In the genomic region with DNA sequence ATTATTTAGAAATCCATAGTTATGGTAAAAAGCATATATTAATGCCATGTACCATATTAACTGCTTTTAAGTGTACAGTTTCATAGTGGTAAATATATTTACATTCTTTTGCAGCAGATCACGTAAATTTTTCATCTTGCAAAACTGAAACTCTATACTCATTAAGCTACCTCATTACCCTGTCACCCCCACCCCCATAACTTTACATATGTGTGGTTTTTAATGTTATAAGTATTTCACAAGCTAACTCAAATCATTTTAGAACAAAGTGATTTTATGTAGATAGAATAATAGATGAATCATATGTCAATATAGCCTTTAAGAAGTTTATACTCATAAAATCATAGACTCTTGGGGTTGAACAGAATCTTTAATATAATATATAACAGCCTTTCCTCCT, we compare ENCODE assay signal across 20 cellular contexts. TPM values are rescaled to one million over a fixed set of nuclear protein-coding genes. Genes with fewer than 3 reads are reported as not detected.
DNase-seq lines count a peak whose midpoint lies in the region; ATAC-seq, FAIRE-seq and TF ChIP-seq lines count a peak whose summit lies in the region.
"Had no signal": no experiment of that assay in that cellular context is flagged by ENCODE, and none has a peak within 500 bp of the region (broad histone marks: within the 10 kb centered on the region; RNA-seq: fewer than 3 reads in every experiment).

No MANE protein-coding gene starts in this region.

- H3K4me3 ChIP-seq in OCI-LY3 (ENCODE audit: low read length): no peak overlapping the region
- no peak overlapping the region for H3K4me3 ChIP-seq in GM12878
- no peak overlapping the region for H3K4me3 ChIP-seq in HepG2 (replicated peaks in 1 of 3; ENCODE audit: insufficient read depth in 1 of 3, low read depth in 2 of 3, low read length in 3 of 3)
- H3K4me3 ChIP-seq: GM23338 had no signal

- H3K9ac ChIP-seq in OCI-LY3 (ENCODE audit: low read length) (no peak overlapping the region), GM12878 (ENCODE audit: control insufficient read depth, insufficient read depth, low read length) (no peak overlapping the region), HepG2 (ENCODE audit: insufficient read depth, low read depth, low read length) (no peak overlapping the region)

- H3K9me3 Mint-ChIP-seq in activated CD8-positive, alpha-beta T cell treated with anti-CD3 and anti-CD28 coated beads for 36 hours: no peaks in the 10 kb centered on the region
- H3K9me3 Mint-ChIP-seq in activated CD8-positive, alpha-beta T cell treated with anti-CD3 and anti-CD28 coated beads, Interleukin-2, amount 10 ng/mL, durations not matched to agents 7 days and 5 days (ENCODE audit: insufficient read depth): no peaks in the 10 kb centered on the region
- H3K9me3 Mint-ChIP-seq: GM23338 had no signal

- peaks cover 2% of the 10 kb centered on the region for H3K36me3 Mint-ChIP-seq in activated CD8-positive, alpha-beta T cell treated with anti-CD3 and anti-CD28 coated beads for 36 hours (ENCODE audit: low read depth)
- no peaks in the 10 kb centered on the region for H3K36me3 Mint-ChIP-seq in activated CD8-positive, alpha-beta T cell treated with anti-CD3 and anti-CD28 coated beads, Interleukin-2, amount 10 ng/mL, durations not matched to agents 7 days and 5 days (ENCODE audit: low read depth)

- peaks cover 10% of the 10 kb centered on the region for H3K4me1 Mint-ChIP-seq in activated CD8-positive, alpha-beta T cell treated with anti-CD3 and anti-CD28 coated beads for 36 hours (ENCODE audit: low read depth)
- no peaks in the 10 kb centered on the region for H3K4me1 Mint-ChIP-seq in activated CD8-positive, alpha-beta T cell treated with anti-CD3 and anti-CD28 coated beads, Interleukin-2, amount 10 ng/mL, durations not matched to agents 7 days and 5 days (ENCODE audit: low read depth)
- H3K4me1 Mint-ChIP-seq: CD4-positive, alpha-beta memory T cell; GM23338; H9 had no signal

- H3K79me2 ChIP-seq in OCI-LY3 (ENCODE audit: low read length) (no peaks in the 10 kb centered on the region), GM12878 (ENCODE audit: control insufficient read depth, insufficient read depth, low read length) (no peaks in the 10 kb centered on the region), HepG2 (ENCODE audit: insufficient read depth, low read length) (no peaks in the 10 kb centered on the region)

- no peak overlapping the region for H2AFZ ChIP-seq in OCI-LY3 (ENCODE audit: low read depth, low read length)
- no peak overlapping the region for H2AFZ ChIP-seq in GM12878 (ENCODE audit: control insufficient read depth, low read depth, low read length)
- H2AFZ ChIP-seq in HepG2 (ENCODE audit: low read length): no peak overlapping the region
- H2AFZ ChIP-seq: GM23338 had no signal

- POLR2A ChIA-PET in activated CD8-positive, alpha-beta T cell treated with anti-CD3 and anti-CD28 coated beads for 36 hours (lab: Charles Lee): no interaction called here
- POLR2A ChIA-PET in activated CD8-positive, alpha-beta T cell treated with anti-CD3 and anti-CD28 coated beads, Interleukin-2, amount 10 ng/mL, durations not matched to agents 7 days and 5 days (lab: Charles Lee): no interaction called here
- POLR2A ChIA-PET in GM12878 (lab: Charles Lee) (no interaction called here), HepG2 (lab: Yijun Ruan, JAX) (no interaction called here)

- H3K27me3 ChIP-seq in OCI-LY3 (ENCODE audit: low read depth, low read length) (no peaks in the 10 kb centered on the region), GM12878 (replicated peaks in 1 of 2; ENCODE audit: control insufficient read depth in 2 of 2, insufficient read depth in 2 of 2, low read length in 1 of 2) (no peaks in the 10 kb centered on the region), HepG2 (ENCODE audit: control insufficient read depth in 1 of 2, insufficient read depth in 2 of 2, low read length in 2 of 2) (no peaks in the 10 kb centered on the region)

- RAD21 ChIA-PET in GM12878 (lab: Charles Lee; ENCODE audit: unreplicated experiment): interaction anchor here (1.1 to 1.9 kb wide), 5 partner anchors 8 to 111 kb away, joined by 3 to 4 read pairs (median 4); no protein-coding TSS in a partner anchor

- no peak for TF ChIP-seq EP300 in GM12878 (IDR thresholded peaks at IDR 0.05; ENCODE audit: borderline replicate concordance in 1 of 2, control insufficient read depth in 1 of 2, low read depth in 2 of 2, low read length in 2 of 2)
- TF ChIP-seq EP300 in HepG2 (IDR thresholded peaks at IDR 0.05; ENCODE audit: low read depth in 2 of 2, low read length in 2 of 2): no peak
- TF ChIP-seq EP300 in HepG2 (CRISPR knock-in tag; IDR thresholded peaks at IDR 0.05; ENCODE audit: borderline replicate concordance): no peak

- H4K20me1 ChIP-seq in OCI-LY3 (ENCODE audit: insufficient read depth, low read length) (no peaks in the 10 kb centered on the region), GM12878 (ENCODE audit: control insufficient read depth, insufficient read depth) (no peaks in the 10 kb centered on the region), HepG2 (ENCODE audit: insufficient read depth, low read length) (no peaks in the 10 kb centered on the region)

- no peak overlapping the region for H3K27ac Mint-ChIP-seq in activated CD8-positive, alpha-beta T cell treated with anti-CD3 and anti-CD28 coated beads for 36 hours
- H3K27ac Mint-ChIP-seq in activated CD8-positive, alpha-beta T cell treated with anti-CD3 and anti-CD28 coated beads, Interleukin-2, amount 10 ng/mL, durations not matched to agents 7 days and 5 days: no peak overlapping the region
- H3K27ac Mint-ChIP-seq: CD4-positive, alpha-beta memory T cell; GM23338; H9; HFFc6 had no signal

- no peak for TF ChIP-seq RAD21 in GM12878 (IDR thresholded peaks at IDR 0.05; ENCODE audit: insufficient read depth, low read depth, low read length)
- no peak for TF ChIP-seq RAD21 in HepG2 (CRISPR knock-in tag; IDR thresholded peaks at IDR 0.05)

- no peak overlapping the region for H3K27ac ChIP-seq in OCI-LY3 (ENCODE audit: low read length)
- no peak overlapping the region for H3K27ac ChIP-seq in GM12878 (ENCODE audit: control insufficient read depth, insufficient read depth)
- no peak overlapping the region for H3K27ac ChIP-seq in HepG2 (ENCODE audit: extremely low read length, insufficient read depth, low read length)

- SMC1A ChIA-PET in GM12878 (lab: Charles Lee; ENCODE audit: uncharacterized antibody, unreplicated experiment): interaction anchor here (0.6 to 2.3 kb wide), 9 partner anchors 9 to 285 kb away, joined by 3 to 11 read pairs (median 3); no protein-coding TSS in a partner anchor

- H3K4me2 ChIP-seq in OCI-LY3 (ENCODE audit: low read length): peak overlapping the region; percentile 39
- no peak overlapping the region for H3K4me2 ChIP-seq in GM12878 (ENCODE audit: control insufficient read depth, insufficient read depth)
- H3K4me2 ChIP-seq in HepG2 (ENCODE audit: low read depth, low read length): no peak overlapping the region
- H3K4me2 ChIP-seq: GM23338 had no signal

- 3% methylated on average over 1 of the region's 1 CpG for WGBS in GM12878 (ENCODE audit: insufficient coverage, insufficient replicate concordance, low lambda C conversion rate, missing lambda C conversion rate)
- WGBS in HepG2 (ENCODE audit: low lambda C conversion rate): 0% methylated on average over 1 of the region's 1 CpG

- H3K27me3 Mint-ChIP-seq in activated CD8-positive, alpha-beta T cell treated with anti-CD3 and anti-CD28 coated beads for 36 hours: no peaks in the 10 kb centered on the region
- H3K27me3 Mint-ChIP-seq in activated CD8-positive, alpha-beta T cell treated with anti-CD3 and anti-CD28 coated beads, Interleukin-2, amount 10 ng/mL, durations not matched to agents 7 days and 5 days (ENCODE audit: low read depth): no peaks in the 10 kb centered on the region
- H3K27me3 Mint-ChIP-seq: CD4-positive, alpha-beta memory T cell had no signal

- no peaks in the 10 kb centered on the region for H3K9me3 ChIP-seq in OCI-LY3 (ENCODE audit: insufficient read depth, low read length)
- no peaks in the 10 kb centered on the region; the same call in 2 of the 3 replicates for H3K9me3 ChIP-seq in GM12878 (replicated peaks; ENCODE audit: control insufficient read depth, insufficient read depth, low read length)
- H3K9me3 ChIP-seq in HepG2 (ENCODE audit: low read length): no peaks in the 10 kb centered on the region

- no peak for TF ChIP-seq POLR2A in GM12878 (IDR thresholded peaks at IDR 0.05; ENCODE audit: low read depth, low read length)
- TF ChIP-seq POLR2A in HepG2 (IDR thresholded peaks at IDR 0.05; ENCODE audit: insufficient read depth in 1 of 2, low read depth in 2 of 2, low read length in 2 of 2): no peak

- peak; percentile 24 for ATAC-seq in activated CD8-positive, alpha-beta T cell treated with anti-CD3 and anti-CD28 coated beads for 36 hours
- ATAC-seq in activated CD8-positive, alpha-beta T cell treated with anti-CD3 and anti-CD28 coated beads, Interleukin-2, amount 10 ng/mL, durations not matched to agents 7 days and 5 days: no peak
- ATAC-seq in GM19351 (IDR thresholded peaks at IDR 0.05; ENCODE audit: unreplicated experiment): peak; percentile 42
- peak; percentile 71 for ATAC-seq in GM12878
- ATAC-seq in HepG2: no peak
- ATAC-seq: GM23338 had no signal

- BruUV-seq in GM12878 (replicated peaks; lab: Mats Ljungman, UMichigan) (no TSS peak), HepG2 (replicated peaks; lab: Mats Ljungman, UMichigan) (no TSS peak)

- intact Hi-C loops in activated CD8-positive, alpha-beta T cell treated with anti-CD3 and anti-CD28 coated beads for 36 hours (cut with micrococcal nuclease): no loop called here
- intact Hi-C loops in GM12878 (cut with micrococcal nuclease; ENCODE audit: unreplicated experiment): no loop called here
- intact Hi-C loops in HepG2 (cut with micrococcal nuclease; ENCODE audit: unreplicated experiment): no loop called here

- H3K36me3 ChIP-seq in OCI-LY3 (replicated peaks; ENCODE audit: low read depth, low read length): no peaks in the 10 kb centered on the region
- H3K36me3 ChIP-seq in GM12878 (ENCODE audit: control insufficient read depth in 2 of 2, insufficient read depth in 2 of 2, low read length in 1 of 2): no peaks in the 10 kb centered on the region
- no peaks in the 10 kb centered on the region for H3K36me3 ChIP-seq in HepG2 (replicated peaks in 1 of 2; ENCODE audit: control insufficient read depth in 1 of 2, insufficient read depth in 2 of 2, low read length in 2 of 2)

- no peak overlapping the region for H3K4me3 Mint-ChIP-seq in activated CD8-positive, alpha-beta T cell treated with anti-CD3 and anti-CD28 coated beads for 36 hours
- no peak overlapping the region for H3K4me3 Mint-ChIP-seq in activated CD8-positive, alpha-beta T cell treated with anti-CD3 and anti-CD28 coated beads, Interleukin-2, amount 10 ng/mL, durations not matched to agents 7 days and 5 days
- H3K4me3 Mint-ChIP-seq: CD4-positive, alpha-beta memory T cell; GM23338; H9; HFFc6 had no signal

- DNase-seq in activated CD8-positive, alpha-beta T cell treated with anti-CD3 and anti-CD28 coated beads for 36 hours: no peak
- DNase-seq in activated CD8-positive, alpha-beta T cell treated with anti-CD3 and anti-CD28 coated beads, Interleukin-2, amount 10 ng/mL, durations not matched to agents 7 days and 5 days: no peak
- DNase-seq in GM12878 (ENCODE audit: low read depth, low spot score) (no peak), HCEC 1CT (no peak), HepG2 (ENCODE audit: low spot score) (no peak)
- no peak for DNase-seq in stimulated activated CD8-positive, alpha-beta memory T cell treated with anti-CD3 and anti-CD28 coated beads, Interleukin-4, amount 100 ng/mL, for 48 hours
- DNase-seq: C1 segment of cervical spinal cord; Calu3; CD4-positive, alpha-beta memory T cell; COR-L47; DMS53; DMS79 treated with DMSO at 0.1 percent for 48 hours; GF-D8; H9; HFFc6 had no signal

- CTCF ChIA-PET in activated CD8-positive, alpha-beta T cell treated with anti-CD3 and anti-CD28 coated beads for 36 hours (lab: Charles Lee): no interaction called here
- CTCF ChIA-PET in activated CD8-positive, alpha-beta T cell treated with anti-CD3 and anti-CD28 coated beads, Interleukin-2, amount 10 ng/mL, durations not matched to agents 7 days and 5 days (lab: Charles Lee): no interaction called here
- CTCF ChIA-PET in GM12878 (lab: Yijun Ruan, JAX) (interaction anchor here (1.1 to 1.4 kb wide), 3 partner anchors 11 to 337 kb away, joined by 3 to 5 read pairs (median 3); no protein-coding TSS in a partner anchor), HepG2 (lab: Yijun Ruan, JAX; ENCODE audit: low intra/inter-chr PET ratio, low total read pairs) (no interaction called here)

- no peak for TF ChIP-seq CTCF in activated CD8-positive, alpha-beta T cell treated with anti-CD3 and anti-CD28 coated beads for 36 hours (IDR thresholded peaks at IDR 0.05)
- TF ChIP-seq CTCF in OCI-LY3 (IDR thresholded peaks at IDR 0.05; ENCODE audit: low read depth, low read length) (no peak), GM12878 (IDR thresholded peaks at IDR 0.05 in 2 of 3, conservative IDR thresholded peaks at IDR 0.05 in 1 of 3; ENCODE audit: control insufficient read depth in 2 of 3, extremely low read depth in 1 of 3, insufficient read depth in 1 of 3, low read depth in 3 of 3, low read length in 3 of 3) (no peak), HepG2 (CRISPR knock-in tag; IDR thresholded peaks at IDR 0.05) (no peak)

- in situ Hi-C loops in GM12878 (cut with MboI): no loop called here
- in situ Hi-C loops in HepG2 (cut with HindIII; ENCODE audit: extremely low pct_ligation_motif_present, low pct_unique_long_range_greater_than_20kb): no loop called here

- no peak for FAIRE-seq in GM12878 (lab: Jason Lieb, UNC)
- no peak for FAIRE-seq in HepG2 (lab: Jason Lieb, UNC)

- H3K4me1 ChIP-seq in OCI-LY3 (ENCODE audit: low read length) (peaks cover 33% of the 10 kb centered on the region), GM12878 (ENCODE audit: control insufficient read depth, insufficient read depth, low read length) (peaks cover 23% of the 10 kb centered on the region; the same call in 1 of the 2 replicates), HepG2 (ENCODE audit: insufficient read depth, low read length) (no peaks in the 10 kb centered on the region)

RNA-seq across cellular contexts. Expression of a gene that starts 7.1 kb away (rescaled TPM):
- total RNA-seq in activated CD8-positive, alpha-beta T cell treated with anti-CD3 and anti-CD28 coated beads for 36 hours: under 1 TPM; 0.07 to 0.23 TPM
- total RNA-seq in activated CD8-positive, alpha-beta T cell treated with anti-CD3 and anti-CD28 coated beads, Interleukin-2, amount 10 ng/mL, durations not matched to agents 7 days and 5 days: not detected
- 21.5 and 25.8 TPM in 2 replicates for total RNA-seq in GM12878 (2013; cell fraction: nucleolus; rRNA removed)
- 5.1 and 5.2 TPM in 2 replicates for total RNA-seq in GM12878 (2014; rRNA removed)
- 6.1 and 6.4 TPM in 2 replicates for total RNA-seq in GM12878 (2014; rRNA removed; fragmentation: Illumina TruSeq; extraction: Trizol)
- 8.3 and 9.8 TPM in 2 replicates for total RNA-seq in GM12878 (2021)
- 6.6 TPM for polyA plus RNA-seq in GM12878 (2011; ENCODE audit: low read depth)
- 4.1 and 6.0 TPM in 2 replicates for polyA plus RNA-seq in GM12878 (2011; rRNA removed)
- 8.6 and 10.4 TPM in 2 replicates for polyA plus RNA-seq in GM12878 (2011; cell fraction: cytosol; rRNA removed)
- 5.0 and 6.7 TPM in 2 replicates for polyA plus RNA-seq in GM12878 (2011; cell fraction: nucleus; rRNA removed)
- polyA plus RNA-seq in GM12878 (2012): 8.9 and 9.6 TPM in 2 replicates
- polyA plus RNA-seq in GM12878 (2014; fragmentation: Illumina TruSeq; extraction: Trizol): 7.3 and 8.5 TPM in 2 replicates
- 1 to 10 TPM; 1.4 to 1.8 TPM for polyA plus RNA-seq in GM12878 (2014; fragmentation: Nextera tagmentation; extraction: Ambion mirVana)
- polyA plus RNA-seq in GM12878 (2014; rRNA removed): 4.1 and 6.1 TPM in 2 replicates
- polyA plus RNA-seq in GM12878 (2016; fragmentation: Nextera tagmentation; extraction: Ambion mirVana): 10 to 100 TPM in 1 of 2 experiments, 1 to 10 TPM in 1; 8.6 to 10.8 TPM
- 10.6 and 15.3 TPM in 2 replicates for polyA minus RNA-seq in GM12878 (2011; rRNA and poly(A)+ RNA removed)
- 5.7 and 6.4 TPM in 2 replicates for polyA minus RNA-seq in GM12878 (2011; cell fraction: cytosol; rRNA and poly(A)+ RNA removed)
- polyA minus RNA-seq in GM12878 (2011; cell fraction: nucleus; rRNA and poly(A)+ RNA removed): 6.3 and 12.6 TPM in 2 replicates
- not detected in 2 replicates for total RNA-seq in HepG2 (2016; rRNA removed; fragmentation: Illumina TruSeq; extraction: Trizol)
- total RNA-seq in HepG2 (2016; cell fraction: cytosol; rRNA removed; fragmentation: Illumina TruSeq; extraction: Trizol; ENCODE audit: low read depth): not detected in 2 replicates
- total RNA-seq in HepG2 (2016; cell fraction: insoluble cytoplasmic fraction; rRNA removed; fragmentation: Illumina TruSeq; extraction: Trizol): not detected in 2 replicates
- total RNA-seq in HepG2 (2016; cell fraction: membrane; rRNA removed; fragmentation: Illumina TruSeq; extraction: Trizol): not detected in 2 replicates
- not detected in 2 replicates for total RNA-seq in HepG2 (2016; cell fraction: nucleus; rRNA removed; fragmentation: Illumina TruSeq; extraction: Trizol)
- polyA plus RNA-seq in HepG2 (2011; rRNA removed): not detected in 2 replicates
- not detected in 2 replicates for polyA plus RNA-seq in HepG2 (2011; cell fraction: cytosol; rRNA removed)
- polyA plus RNA-seq in HepG2 (2011; cell fraction: nucleus; rRNA removed): not detected in 2 replicates
- not detected in 2 replicates for polyA plus RNA-seq in HepG2 (2012)
- polyA plus RNA-seq in HepG2 (2016; cell fraction: cytosol; fragmentation: Illumina TruSeq; extraction: Trizol; ENCODE audit: low read depth): not detected in 2 replicates
- polyA plus RNA-seq in HepG2 (2016; cell fraction: insoluble cytoplasmic fraction; fragmentation: Illumina TruSeq; extraction: Trizol; ENCODE audit: low read depth): not detected in 2 replicates
- not detected in 2 replicates for polyA plus RNA-seq in HepG2 (2016; cell fraction: membrane; fragmentation: Illumina TruSeq; extraction: Trizol; ENCODE audit: low read depth)
- not detected in 2 replicates for polyA plus RNA-seq in HepG2 (2016; cell fraction: nucleus; fragmentation: Illumina TruSeq; extraction: Trizol; ENCODE audit: insufficient read depth, low read depth)
- polyA minus RNA-seq in HepG2 (2011; rRNA and poly(A)+ RNA removed; ENCODE audit: low replicate concordance): 0.96 TPM in 1 of 2 replicates, not detected in the other
- polyA minus RNA-seq in HepG2 (2011; cell fraction: cytosol; rRNA and poly(A)+ RNA removed): not detected in 2 replicates
- polyA minus RNA-seq in HepG2 (2011; cell fraction: nucleus; rRNA and poly(A)+ RNA removed): not detected in 2 replicates
- total RNA-seq: Calu3, G401, GM23338, H9, HFFc6 had no signal
- polyA plus RNA-seq: BJ, GM23338 had no signal

Comparison
In these comparisons a context has a peak if more than half of its experiments do, and no peak if none do; other contexts are left out.
1. ATAC-seq: peak in activated CD8-positive, alpha-beta T cell treated with anti-CD3 and anti-CD28 coated beads for 36 hours (single experiment), GM19351 (single experiment) and GM12878 (single experiment); none in activated CD8-positive, alpha-beta T cell treated with anti-CD3 and anti-CD28 coated beads, Interleukin-2, amount 10 ng/mL, durations not matched to agents 7 days and 5 days (single experiment) and HepG2 (single experiment).